Comparison of ENCODE assay signal across 24 cellular contexts in genomic region chr4:95877636-95878035, GRCh38. TPM values are rescaled to one million over a fixed set of nuclear protein-coding genes. Genes with fewer than 3 reads are reported as not detected.
DNase-seq lines count a peak whose midpoint lies in the region; ATAC-seq and TF ChIP-seq lines count a peak whose summit lies in the region.
"Had no signal": no experiment of that assay in that cellular context is flagged by ENCODE, and none has a peak within 500 bp of the region (broad histone marks: within the 10 kb centered on the region; RNA-seq: fewer than 3 reads in every experiment).

No MANE protein-coding gene starts in this region.

- DNase-seq in RWPE1 (ENCODE audit: low spot score) (peak; percentile 18), mammary epithelial cell (peak; percentile 55), epithelial cell of prostate (ENCODE audit: low read depth, low spot score) (peak; percentile 16), mesenteric fat pad (ENCODE audit: low spot score) (no peak), iPS-NIHi7 (ENCODE audit: extremely low spot score) (no peak)
- DNase-seq: 8988T; ACHN; AML-193; BE2C; CD4-positive, alpha-beta T cell; CD8-positive, alpha-beta memory T cell; DMS 273 treated with DMSO at 0.1 percent for 48 hours; DMS79; EL; GDM1; GM23248; H7; HCEC 1CT had no signal

- H3K27me3 ChIP-seq in mammary epithelial cell (ENCODE audit: insufficient read depth, low read length), result no peaks in the 10 kb centered on the region
- H3K27me3 ChIP-seq: BE2C; BLaER1 treated with 17β-estradiol and CSF1 and Interleukin-3, amounts not matched to agents 10 nM and 100 nM had no signal

- in situ Hi-C loops in mammary epithelial cell (cut with MboI; ENCODE audit: low sequenced_read_pairs in 2 of 2), result no loop called here

- H3K27ac ChIP-seq in RWPE1 (no peak overlapping the region), mammary epithelial cell (ENCODE audit: insufficient read depth, low read depth, low read length) (no peak overlapping the region), epithelial cell of prostate (no peak overlapping the region)
- H3K27ac ChIP-seq: A549; BLaER1 treated with 17β-estradiol and CSF1 and Interleukin-3, amounts not matched to agents 10 nM and 100 nM; GM23248 had no signal

- POLR2A ChIA-PET in RWPE1 (lab: Yijun Ruan, JAX; ENCODE audit: low non-redundant PET), result no interaction called here

- H3K9ac ChIP-seq in mammary epithelial cell (ENCODE audit: insufficient read depth, low read length), result no peak overlapping the region
- H3K9ac ChIP-seq: BLaER1 treated with 17β-estradiol and CSF1 and Interleukin-3, amounts not matched to agents 10 nM and 100 nM; GM23248 had no signal

- intact Hi-C loops in mammary epithelial cell (cut with micrococcal nuclease), result no loop called here

- no peaks in the 10 kb centered on the region for H3K9me3 ChIP-seq in mammary epithelial cell (replicated peaks; ENCODE audit: insufficient read depth, low read length)
- H3K9me3 ChIP-seq: A549; BE2C; BLaER1 treated with 17β-estradiol and CSF1 and Interleukin-3, amounts not matched to agents 10 nM and 100 nM had no signal

- no peak for ATAC-seq in HG03280 (IDR thresholded peaks at IDR 0.05; ENCODE audit: unreplicated experiment)
- ATAC-seq: A549, GM12878 had no signal

- TF ChIP-seq CTCF in RWPE1 (conservative IDR thresholded peaks at IDR 0.05; ENCODE audit: low read depth) (no peak), mammary epithelial cell (conservative IDR thresholded peaks at IDR 0.05 in 1 of 2, IDR thresholded peaks at IDR 0.05 in 1 of 2; ENCODE audit: extremely low read depth in 1 of 2, insufficient read depth in 1 of 2, low read depth in 1 of 2, low read length in 2 of 2) (no peak)

- H3K4me1 ChIP-seq in mammary epithelial cell (ENCODE audit: insufficient read depth, low read length), result no peaks in the 10 kb centered on the region
- H3K4me1 ChIP-seq: A549; BE2C; BLaER1 treated with 17β-estradiol and CSF1 and Interleukin-3, amounts not matched to agents 10 nM and 100 nM had no signal

- CTCF ChIA-PET in RWPE1 (lab: Yijun Ruan, JAX), result no interaction called here
- CTCF ChIA-PET in mammary epithelial cell (lab: Charles Lee; ENCODE audit: low non-redundant PET), result no interaction called here

- 0% methylated on average over 1 of the region's 1 CpG for WGBS in mammary epithelial cell (ENCODE audit: low coverage, missing lambda C conversion rate)

- no peaks in the 10 kb centered on the region for H4K20me1 ChIP-seq in mammary epithelial cell (ENCODE audit: insufficient read depth, low read length)
- H4K20me1 ChIP-seq: BLaER1 treated with 17β-estradiol and CSF1 and Interleukin-3, amounts not matched to agents 10 nM and 100 nM had no signal

- no peak overlapping the region for H2AFZ ChIP-seq in mammary epithelial cell (ENCODE audit: low read depth, low read length)
- H2AFZ ChIP-seq: GM23248 had no signal

- BruUV-seq in mammary epithelial cell (replicated peaks; lab: Mats Ljungman, UMichigan), result no TSS peak

- dilution Hi-C loops in mammary epithelial cell (cut with HindIII; ENCODE audit: low sequenced_read_pairs), result no loop called here

- no peaks in the 10 kb centered on the region for H3K36me3 ChIP-seq in mammary epithelial cell (ENCODE audit: insufficient read depth, low read length)
- H3K36me3 ChIP-seq: BE2C; BLaER1 treated with 17β-estradiol and CSF1 and Interleukin-3, amounts not matched to agents 10 nM and 100 nM had no signal

- H3K79me2 ChIP-seq in mammary epithelial cell (ENCODE audit: insufficient read depth, low read length), result no peaks in the 10 kb centered on the region

- no peak overlapping the region for H3K4me3 ChIP-seq in mammary epithelial cell (replicated peaks in 1 of 3; ENCODE audit: insufficient read depth in 1 of 3, low read depth in 2 of 3, low read length in 3 of 3)
- H3K4me3 ChIP-seq: A549; BLaER1 treated with 17β-estradiol and CSF1 and Interleukin-3, amounts not matched to agents 10 nM and 100 nM; GM12878; GM23248 had no signal

- no peak overlapping the region for H3K4me2 ChIP-seq in mammary epithelial cell (ENCODE audit: insufficient read depth, low read depth, low read length)
- H3K4me2 ChIP-seq: A549; BLaER1 treated with 17β-estradiol and CSF1 and Interleukin-3, amounts not matched to agents 10 nM and 100 nM had no signal

RNA-seq across cellular contexts. Expression of gene PDHA2, which starts 37.7 kb away (rescaled TPM):
- total RNA-seq in mammary epithelial cell, result not detected
- not detected for polyA plus RNA-seq in mammary epithelial cell
- not detected for polyA minus RNA-seq in mammary epithelial cell
- not detected for total RNA-seq in mesenteric fat pad
- total RNA-seq: CD4-positive, alpha-beta T cell; CD8-positive, alpha-beta memory T cell; GM12878; GM23248; H1; H7 had no signal
- polyA plus RNA-seq: A549; CD14-positive monocyte; CD8-positive, alpha-beta memory T cell; GM12878; GM23248; H1 had no signal

Comparison
In these comparisons a context has a peak if more than half of its experiments do, and no peak if none do; other contexts are left out.
1. DNase-seq: peak in RWPE1 (single experiment), mammary epithelial cell (single experiment) and epithelial cell of prostate (single experiment); none in mesenteric fat pad (single experiment) and iPS-NIHi7 (single experiment).